8 cellular contexts compared by ENCODE assay signal in genomic region chr14:95255487-95255886, GRCh38.
DNase-seq lines count a peak whose midpoint lies in the region; ATAC-seq, FAIRE-seq and TF ChIP-seq lines count a peak whose summit lies in the region.

No MANE protein-coding gene starts in this region.

- H3K9me1 ChIP-seq in endothelial cell of umbilical vein (replicated peaks; ENCODE audit: control insufficient read depth, extremely low read depth, insufficient read depth, low read length), result no peaks in the 10 kb centered on the region

- CTCF ChIA-PET in endothelial cell of umbilical vein (lab: Charles Lee), result interaction anchor here (0.9 to 1.4 kb wide), 3 partner anchors 10 to 106 kb away, joined by 3 to 5 read pairs (median 3); no protein-coding TSS in a partner anchor

- FAIRE-seq in A204.1 (lab: Jason Lieb, UNC) (peak; percentile 77), endothelial cell of umbilical vein (lab: Jason Lieb, UNC) (peak; percentile 91)

- TF ChIP-seq POLR2A in endothelial cell of umbilical vein (IDR thresholded peaks at IDR 0.05; ENCODE audit: low read depth, low read length), result no peak

- H3K9ac ChIP-seq in endothelial cell of umbilical vein (replicated peaks; ENCODE audit: extremely low read depth, insufficient read depth, low read length), result no peak overlapping the region

- no peaks in the 10 kb centered on the region for H3K27me3 ChIP-seq in endothelial cell of umbilical vein (ENCODE audit: control insufficient read depth in 2 of 2, insufficient read depth in 2 of 2, low read length in 2 of 2)

- H3K4me2 ChIP-seq in endothelial cell of umbilical vein (ENCODE audit: insufficient read depth, low read length), result peak overlapping the region; percentile 47

- dilution Hi-C loops in endothelial cell of umbilical vein (cut with MboI; ENCODE audit: extremely low pct_ligation_motif_present, low sequenced_read_pairs), result no loop called here

- intact Hi-C loops in endothelial cell of umbilical vein (cut with micrococcal nuclease), result no loop called here

- BruUV-seq in endothelial cell of umbilical vein (replicated peaks; lab: Mats Ljungman, UMichigan), result no TSS peak

- no peaks in the 10 kb centered on the region for H4K20me1 ChIP-seq in endothelial cell of umbilical vein (replicated peaks; ENCODE audit: control insufficient read depth, extremely low read depth, insufficient read depth, low read length)

- no peaks in the 10 kb centered on the region for H3K9me3 ChIP-seq in endothelial cell of umbilical vein (replicated peaks; ENCODE audit: control insufficient read depth, insufficient read depth, low read length)

- H3K36me3 ChIP-seq in endothelial cell of umbilical vein (ENCODE audit: control insufficient read depth in 2 of 2, extremely low read depth in 1 of 2, insufficient read depth in 2 of 2, low read length in 2 of 2), result no peaks in the 10 kb centered on the region

- H3K4me1 ChIP-seq in endothelial cell of umbilical vein (ENCODE audit: control insufficient read depth, extremely low read depth, insufficient read depth, low read length), result peaks cover 48% of the 10 kb centered on the region

- no peaks in the 10 kb centered on the region for H3K79me2 ChIP-seq in endothelial cell of umbilical vein (ENCODE audit: control insufficient read depth, insufficient read depth, low read length)

- POLR2A ChIA-PET in endothelial cell of umbilical vein (lab: Charles Lee), result no interaction called here

- DNase-seq in H4 (ENCODE audit: low spot score) (peak; percentile 69), NCI-H526 treated with DMSO at 0.1 percent for 48 hours (lab: John Stamatoyannopoulos, UW) (peak; percentile 97), endothelial cell of umbilical vein (ENCODE audit: low read depth, low spot score) (peak; percentile 61), retinal pigment epithelial cell (ENCODE audit: low read depth) (peak; percentile 25), hepatic stellate cell (ENCODE audit: low spot score) (no peak), NCI-H2171 treated with DMSO at 0.1 percent for 48 hours (lab: John Stamatoyannopoulos, UW) (no peak)

- ATAC-seq in HG02588 (IDR thresholded peaks at IDR 0.05; ENCODE audit: unreplicated experiment), result no peak

- H3K4me3 ChIP-seq in endothelial cell of umbilical vein (replicated peaks in 1 of 3; ENCODE audit: insufficient read depth in 1 of 3, low read depth in 1 of 3, low read length in 3 of 3), result no peak overlapping the region
- no peak overlapping the region for H3K4me3 ChIP-seq in retinal pigment epithelial cell (ENCODE audit: low read length)

- H2AFZ ChIP-seq in endothelial cell of umbilical vein (ENCODE audit: low read depth, low read length), result no peak overlapping the region

- H3K27ac ChIP-seq in endothelial cell of umbilical vein (ENCODE audit: insufficient read depth, low read depth, low read length), result no peak overlapping the region

- no peak for TF ChIP-seq CTCF in endothelial cell of umbilical vein (IDR thresholded peaks at IDR 0.05; ENCODE audit: extremely low read depth in 1 of 2, insufficient read depth in 1 of 2, low read depth in 1 of 2, low read length in 2 of 2)
- TF ChIP-seq CTCF in retinal pigment epithelial cell (conservative IDR thresholded peaks at IDR 0.05; ENCODE audit: low read depth, low read length), result no peak

TF ChIP-seq in endothelial cell of umbilical vein, 7 proteins besides CTCF, POLR2A, EP300 and RAD21:
- TF ChIP-seq EZH2 (IDR thresholded peaks at IDR 0.05; ENCODE audit: borderline replicate concordance, low read depth, low read length, severe bottlenecking), result no peak
- no peak for TF ChIP-seq JUN (IDR thresholded peaks at IDR 0.05; ENCODE audit: borderline replicate concordance, insufficient read depth, insufficient read length, low read depth)
- TF ChIP-seq POLR2AphosphoS5 (IDR thresholded peaks at IDR 0.05; ENCODE audit: insufficient read depth, low read depth, low read length), result no peak
- TF ChIP-seq MYC (IDR thresholded peaks at IDR 0.05; ENCODE audit: low read depth, low read length), result no peak

Comparison
In these comparisons a context has a peak if more than half of its experiments do, and no peak if none do; other contexts are left out.
1. DNase-seq: peak in H4 (single experiment), NCI-H526 treated with DMSO at 0.1 percent for 48 hours (single experiment), endothelial cell of umbilical vein (single experiment) and retinal pigment epithelial cell (single experiment); none in hepatic stellate cell (single experiment) and NCI-H2171 treated with DMSO at 0.1 percent for 48 hours (single experiment).